Comparison of ENCODE assay signal across 19 cellular contexts in the genomic region with DNA sequence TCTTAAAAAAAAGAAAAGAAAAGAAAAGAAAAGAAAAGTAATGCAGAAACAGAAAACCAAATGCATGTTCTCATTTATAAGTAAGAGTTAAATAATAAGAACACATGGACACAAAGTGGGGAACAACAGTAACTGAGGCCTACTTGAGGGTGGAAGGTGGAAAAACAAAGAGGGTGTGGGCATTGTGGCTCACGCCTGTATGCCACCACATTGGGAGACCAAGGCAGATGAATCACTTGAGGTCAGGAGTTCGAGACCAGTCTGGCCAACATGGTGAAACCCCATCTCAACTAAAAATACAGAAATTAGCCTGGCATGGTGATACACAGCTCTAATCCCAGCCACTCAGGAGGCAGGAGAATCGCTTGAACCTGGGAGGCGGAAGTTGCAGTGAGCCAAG. TPM values are rescaled to one million over a fixed set of nuclear protein-coding genes. Genes with fewer than 3 reads are reported as not detected.
A peak's percentile ranks its signal among the peaks of the same experiment; 100 is the strongest.
DNase-seq lines count a peak whose midpoint lies in the region; ATAC-seq and TF ChIP-seq lines count a peak whose summit lies in the region.
"Had no signal": no experiment of that assay in that cellular context is flagged by ENCODE, and none has a peak within 500 bp of the region (broad histone marks: within the 10 kb centered on the region; RNA-seq: fewer than 3 reads in every experiment).

No MANE protein-coding gene starts in this region.

- no peak overlapping the region for H3K14ac ChIP-seq in trophoblast cell (ENCODE audit: low read length)

- peak overlapping the region; percentile 28 for H3K27ac Mint-ChIP-seq in activated CD4-positive, alpha-beta memory T cell treated with anti-CD3 and anti-CD28 coated beads for 36 hours
- H3K27ac Mint-ChIP-seq in activated CD4-positive, alpha-beta memory T cell treated with anti-CD3 and anti-CD28 coated beads, Interleukin-2, amount 10 ng/mL, durations not matched to agents 7 days and 5 days: no peak overlapping the region
- H3K27ac Mint-ChIP-seq in IgD-negative memory B cell: peak overlapping the region in 2 of 3 donors; percentile 13 to 87
- H3K27ac Mint-ChIP-seq in chondrocyte (ENCODE audit: unreplicated experiment): peak overlapping the region; percentile 79

- DNase-seq in activated CD4-positive, alpha-beta memory T cell treated with anti-CD3 and anti-CD28 coated beads for 36 hours: peak; percentile 45
- DNase-seq in activated CD4-positive, alpha-beta memory T cell treated with anti-CD3 and anti-CD28 coated beads, Interleukin-2, amount 10 ng/mL, durations not matched to agents 7 days and 5 days: no peak
- DNase-seq in chondrocyte (ENCODE audit: low spot score): no peak
- no peak for DNase-seq in trophoblast cell
- no peak for DNase-seq in iPS-NIHi7 (ENCODE audit: extremely low spot score)
- DNase-seq in 8988T: no peak
- DNase-seq: activated CD4-positive, CD25-positive, alpha-beta regulatory T cell treated with anti-CD3 and anti-CD28 coated beads, Interleukin-2, amount 50 U/mL, for 72 hours; DMS 273 treated with DMSO at 0.1 percent for 48 hours; foreskin fibroblast; left lung; NCI-H1092; NCI-H2107; NCI-H526 treated with DMSO at 0.1 percent for 48 hours; pancreas; PC-3; SJCRH30 had no signal

- intact Hi-C loops in activated CD4-positive, alpha-beta memory T cell treated with anti-CD3 and anti-CD28 coated beads for 36 hours (cut with micrococcal nuclease): loop anchor here (10.0 kb wide), 2 partner anchors 184 to 296 kb away; a partner anchor contains a TSS

- no peak overlapping the region for H4K8ac ChIP-seq in trophoblast cell (ENCODE audit: low read depth, low read length)

- no peak overlapping the region for H3K4me3 ChIP-seq in trophoblast cell (ENCODE audit: low read depth, low read length)
- H3K4me3 ChIP-seq: left lung, pancreas, SJCRH30 had no signal

- H3K18ac ChIP-seq in trophoblast cell (ENCODE audit: low read length): no peak overlapping the region

- no peaks in the 10 kb centered on the region for H3K9me3 ChIP-seq in trophoblast cell (ENCODE audit: insufficient read depth, low read depth, low read length)
- H3K9me3 ChIP-seq: pancreas had no signal

- no peak for TF ChIP-seq CTCF in chondrocyte (IDR thresholded peaks at IDR 0.05)

- H3K4me2 ChIP-seq in trophoblast cell (ENCODE audit: low read length): no peak overlapping the region
- H3K4me2 ChIP-seq: BLaER1 treated with 17β-estradiol and CSF1 and Interleukin-3, amounts not matched to agents 10 nM and 100 nM had no signal

- CTCF ChIA-PET in activated CD4-positive, alpha-beta memory T cell treated with anti-CD3 and anti-CD28 coated beads for 36 hours (lab: Charles Lee): no interaction called here
- CTCF ChIA-PET in activated CD4-positive, alpha-beta memory T cell treated with anti-CD3 and anti-CD28 coated beads, Interleukin-2, amount 10 ng/mL, durations not matched to agents 7 days and 5 days (lab: Charles Lee): no interaction called here

- no peak overlapping the region for H2BK12ac ChIP-seq in trophoblast cell (ENCODE audit: low read length)

- no peak overlapping the region for H2BK120ac ChIP-seq in trophoblast cell (ENCODE audit: insufficient read depth, low read length, poor library complexity)

- H3K36me3 ChIP-seq in trophoblast cell (ENCODE audit: control insufficient read depth in 1 of 2, insufficient read depth in 2 of 2, low read length in 2 of 2): peaks cover 0 to 6% of the 10 kb centered on the region in 2 experiments
- H3K36me3 ChIP-seq: pancreas had no signal

- peaks cover 7 to 10% of the 10 kb centered on the region in 2 experiments for H3K4me1 ChIP-seq in trophoblast cell (ENCODE audit: control insufficient read depth in 1 of 2, insufficient read depth in 2 of 2, low read length in 2 of 2)
- H3K4me1 ChIP-seq: SJCRH30 had no signal

- peak overlapping the region; percentile 90 for H3K4ac ChIP-seq in trophoblast cell (ENCODE audit: low read depth, low read length)

- peaks cover 62% of the 10 kb centered on the region for H3K4me1 Mint-ChIP-seq in activated CD4-positive, alpha-beta memory T cell treated with anti-CD3 and anti-CD28 coated beads for 36 hours (ENCODE audit: low read depth)
- H3K4me1 Mint-ChIP-seq in activated CD4-positive, alpha-beta memory T cell treated with anti-CD3 and anti-CD28 coated beads, Interleukin-2, amount 10 ng/mL, durations not matched to agents 7 days and 5 days: peaks cover 14% of the 10 kb centered on the region
- H3K4me1 Mint-ChIP-seq in IgD-negative memory B cell: peaks cover 18 to 31% (median 30%) of the 10 kb centered on the region in 3 donors
- H3K4me1 Mint-ChIP-seq in chondrocyte (ENCODE audit: low read depth): peaks cover 40% of the 10 kb centered on the region

- H2AFZ ChIP-seq in trophoblast cell (ENCODE audit: insufficient read depth, low read length, poor library complexity): no peak overlapping the region

- peaks cover 6% of the 10 kb centered on the region for H3K9me3 Mint-ChIP-seq in activated CD4-positive, alpha-beta memory T cell treated with anti-CD3 and anti-CD28 coated beads for 36 hours
- H3K9me3 Mint-ChIP-seq in activated CD4-positive, alpha-beta memory T cell treated with anti-CD3 and anti-CD28 coated beads, Interleukin-2, amount 10 ng/mL, durations not matched to agents 7 days and 5 days: peaks cover 50% of the 10 kb centered on the region
- peaks cover 0 to 9% (median 4%) of the 10 kb centered on the region in 3 donors for H3K9me3 Mint-ChIP-seq in IgD-negative memory B cell
- peaks cover 9% of the 10 kb centered on the region for H3K9me3 Mint-ChIP-seq in chondrocyte (ENCODE audit: low read depth)

- no CpG with 5 or more reads among the region's 4 CpGs for WGBS in trophoblast cell (ENCODE audit: extremely low coverage, insufficient coverage, insufficient read length)

- H2AK5ac ChIP-seq in trophoblast cell (ENCODE audit: low read length): no peak overlapping the region

- H3K79me1 ChIP-seq in trophoblast cell (ENCODE audit: low read length): no peaks in the 10 kb centered on the region

- H4K12ac ChIP-seq in trophoblast cell (ENCODE audit: low read depth, low read length): no peak overlapping the region

- H3K79me2 ChIP-seq in trophoblast cell (ENCODE audit: control insufficient read depth, insufficient read depth, low read length, poor library complexity): peaks cover 8% of the 10 kb centered on the region

- H3K27ac ChIP-seq in trophoblast cell (ENCODE audit: low read depth, low read length): no peak overlapping the region
- H3K27ac ChIP-seq: BLaER1 treated with 17β-estradiol and CSF1 and Interleukin-3, amounts not matched to agents 10 nM and 100 nM; left lung; SJCRH30 had no signal

- POLR2A ChIA-PET in activated CD4-positive, alpha-beta memory T cell treated with anti-CD3 and anti-CD28 coated beads for 36 hours (lab: Charles Lee): interaction anchor here (0.6 to 1.0 kb wide), 2 partner anchors 8 to 296 kb away, joined by 3 read pairs; a partner anchor contains a TSS
- POLR2A ChIA-PET in activated CD4-positive, alpha-beta memory T cell treated with anti-CD3 and anti-CD28 coated beads, Interleukin-2, amount 10 ng/mL, durations not matched to agents 7 days and 5 days (lab: Charles Lee): interaction anchor here (7.6 kb wide), 1 partner anchor 8 kb away, joined by 24 read pairs; a partner anchor contains a TSS

- H3K36me3 Mint-ChIP-seq in activated CD4-positive, alpha-beta memory T cell treated with anti-CD3 and anti-CD28 coated beads for 36 hours: peaks cover 37% of the 10 kb centered on the region
- peaks cover 92% of the 10 kb centered on the region for H3K36me3 Mint-ChIP-seq in activated CD4-positive, alpha-beta memory T cell treated with anti-CD3 and anti-CD28 coated beads, Interleukin-2, amount 10 ng/mL, durations not matched to agents 7 days and 5 days (ENCODE audit: low read depth)
- H3K36me3 Mint-ChIP-seq in IgD-negative memory B cell: peaks cover 16% of the 10 kb centered on the region
- H3K36me3 Mint-ChIP-seq in chondrocyte (ENCODE audit: low read depth): peaks cover 14% of the 10 kb centered on the region

- no peaks in the 10 kb centered on the region for H3K27me3 ChIP-seq in trophoblast cell (ENCODE audit: insufficient read depth, low read length)
- H3K27me3 ChIP-seq: BLaER1 treated with 17β-estradiol and CSF1 and Interleukin-3, amounts not matched to agents 10 nM and 100 nM; left lung; pancreas; SJCRH30 had no signal

- H3K27me3 Mint-ChIP-seq in activated CD4-positive, alpha-beta memory T cell treated with anti-CD3 and anti-CD28 coated beads for 36 hours: no peaks in the 10 kb centered on the region
- H3K27me3 Mint-ChIP-seq in activated CD4-positive, alpha-beta memory T cell treated with anti-CD3 and anti-CD28 coated beads, Interleukin-2, amount 10 ng/mL, durations not matched to agents 7 days and 5 days: no peaks in the 10 kb centered on the region
- H3K27me3 Mint-ChIP-seq in IgD-negative memory B cell (no peaks in the 10 kb centered on the region), chondrocyte (ENCODE audit: low read depth) (no peaks in the 10 kb centered on the region)

- H3K23ac ChIP-seq in trophoblast cell (ENCODE audit: low read length): no peak overlapping the region

- no peak for ATAC-seq in GM18502 (IDR thresholded peaks at IDR 0.05; ENCODE audit: poor library complexity, unreplicated experiment)
- ATAC-seq: left lung, PC-3 had no signal

- no peak overlapping the region for H2BK5ac ChIP-seq in trophoblast cell (ENCODE audit: low read depth, low read length, poor library complexity)

- no peak overlapping the region for H3K4me3 Mint-ChIP-seq in activated CD4-positive, alpha-beta memory T cell treated with anti-CD3 and anti-CD28 coated beads for 36 hours
- no peak overlapping the region for H3K4me3 Mint-ChIP-seq in activated CD4-positive, alpha-beta memory T cell treated with anti-CD3 and anti-CD28 coated beads, Interleukin-2, amount 10 ng/mL, durations not matched to agents 7 days and 5 days
- H3K4me3 Mint-ChIP-seq in IgD-negative memory B cell (peak overlapping the region in 1 of 4 donors; percentile 68), chondrocyte (ENCODE audit: unreplicated experiment) (no peak overlapping the region)

- no peak overlapping the region for H3K9ac ChIP-seq in trophoblast cell (ENCODE audit: low read length)
- H3K9ac ChIP-seq: BLaER1 treated with 17β-estradiol and CSF1 and Interleukin-3, amounts not matched to agents 10 nM and 100 nM had no signal

- no peak overlapping the region for H4K91ac ChIP-seq in trophoblast cell (ENCODE audit: low read depth, low read length)

RNA-seq across cellular contexts. Expression of a gene that starts 8.1 kb away (rescaled TPM):
- 10 to 100 TPM; 10.1 to 11.1 TPM for total RNA-seq in activated CD4-positive, alpha-beta memory T cell treated with anti-CD3 and anti-CD28 coated beads for 36 hours
- total RNA-seq in activated CD4-positive, alpha-beta memory T cell treated with anti-CD3 and anti-CD28 coated beads, Interleukin-2, amount 10 ng/mL, durations not matched to agents 7 days and 5 days: 10 to 100 TPM; 14.8 to 16.7 TPM
- 10.9 TPM for polyA plus RNA-seq in IgD-negative memory B cell
- total RNA-seq in chondrocyte: 7.5 to 12.8 TPM (median 8.7 TPM) in 3 replicates
- 12.7 and 12.9 TPM in 2 replicates for polyA plus RNA-seq in trophoblast cell (2013)

RNA-seq across cellular contexts. Expression of a gene that starts 37.7 kb away (rescaled TPM):
- total RNA-seq in activated CD4-positive, alpha-beta memory T cell treated with anti-CD3 and anti-CD28 coated beads for 36 hours: 10 to 100 TPM; 11.8 to 15.3 TPM
- total RNA-seq in activated CD4-positive, alpha-beta memory T cell treated with anti-CD3 and anti-CD28 coated beads, Interleukin-2, amount 10 ng/mL, durations not matched to agents 7 days and 5 days: 10 to 100 TPM; 10.5 to 11.2 TPM
- 4.9 TPM for polyA plus RNA-seq in IgD-negative memory B cell
- 4.3 to 10.1 TPM (median 6.7 TPM) in 3 replicates for total RNA-seq in chondrocyte
- polyA plus RNA-seq in trophoblast cell (2013): 31.9 and 33.4 TPM in 2 replicates
